Comparison of ENCODE assay signal across 9 cellular contexts in genomic region chr11:65870706-65871681, GRCh38. TPM values are rescaled to one million over a fixed set of nuclear protein-coding genes. Genes with fewer than 3 reads are reported as not detected.
A peak's percentile ranks its signal among the peaks of the same experiment; 100 is the strongest.
DNase-seq lines count a peak whose midpoint lies in the region; ATAC-seq and TF ChIP-seq lines count a peak whose summit lies in the region.
"Had no signal": no experiment of that assay in that cellular context is flagged by ENCODE, and none has a peak within 500 bp of the region (broad histone marks: within the 10 kb centered on the region; RNA-seq: fewer than 3 reads in every experiment).

No MANE protein-coding gene starts in this region.

- intact Hi-C loops in activated T-helper 1 cell treated with anti-CD3 and anti-CD28 coated beads, Interleukin-12 subunit alpha, Interleukin-12 subunit beta, Interleukin-2, Interleukin-4 antibody, amounts not matched to agents 30 ng/mL and 10 ng/mL and 1 ng/mL, durations not matched to agents 14 hours and 24 hours and 36 hours (cut with micrococcal nuclease), result no loop called here
- intact Hi-C loops in natural killer cell (cut with micrococcal nuclease), result no loop called here

- peak overlapping the region; percentile 2 for H3K4me3 Mint-ChIP-seq in activated T-helper 1 cell treated with anti-CD3 and anti-CD28 coated beads, Interleukin-12 subunit alpha, Interleukin-12 subunit beta, Interleukin-2, Interleukin-4 antibody, amounts not matched to agents 30 ng/mL and 10 ng/mL and 1 ng/mL, durations not matched to agents 14 hours and 24 hours and 36 hours
- peak overlapping the region; percentile 33 for H3K4me3 Mint-ChIP-seq in natural killer cell

- DNase-seq in EH (ENCODE audit: low read depth), result peak; percentile 41
- DNase-seq in activated T-helper 1 cell treated with anti-CD3 and anti-CD28 coated beads, Interleukin-12 subunit alpha, Interleukin-12 subunit beta, Interleukin-2, Interleukin-4 antibody, amounts not matched to agents 30 ng/mL and 10 ng/mL and 1 ng/mL, durations not matched to agents 14 hours and 24 hours and 36 hours (ENCODE audit: low spot score), result no peak
- DNase-seq in natural killer cell, result no peak
- no peak for DNase-seq in activated gamma-delta T cell treated with Interleukin-2 at 50 U/mL for 16 hours
- DNase-seq: NCI-H446; stimulated activated CD4-positive, alpha-beta T cell treated with anti-CD3 and anti-CD28 coated beads, Interleukin-2, amount 100 ng/mL, for 24 hours had no signal

- no peak overlapping the region for H3K27ac Mint-ChIP-seq in activated T-helper 1 cell treated with anti-CD3 and anti-CD28 coated beads, Interleukin-12 subunit alpha, Interleukin-12 subunit beta, Interleukin-2, Interleukin-4 antibody, amounts not matched to agents 30 ng/mL and 10 ng/mL and 1 ng/mL, durations not matched to agents 14 hours and 24 hours and 36 hours
- peak overlapping the region; percentile 26 to 65 for H3K27ac Mint-ChIP-seq in natural killer cell

- no peak for TF ChIP-seq CTCF in natural killer cell (IDR thresholded peaks at IDR 0.05)

- peaks cover 16% of the 10 kb centered on the region for H3K4me1 Mint-ChIP-seq in activated T-helper 1 cell treated with anti-CD3 and anti-CD28 coated beads, Interleukin-12 subunit alpha, Interleukin-12 subunit beta, Interleukin-2, Interleukin-4 antibody, amounts not matched to agents 30 ng/mL and 10 ng/mL and 1 ng/mL, durations not matched to agents 14 hours and 24 hours and 36 hours (ENCODE audit: low read depth)
- peaks cover 24 to 34% of the 10 kb centered on the region in 2 donors for H3K4me1 Mint-ChIP-seq in natural killer cell

- H3K36me3 Mint-ChIP-seq in activated T-helper 1 cell treated with anti-CD3 and anti-CD28 coated beads, Interleukin-12 subunit alpha, Interleukin-12 subunit beta, Interleukin-2, Interleukin-4 antibody, amounts not matched to agents 30 ng/mL and 10 ng/mL and 1 ng/mL, durations not matched to agents 14 hours and 24 hours and 36 hours (ENCODE audit: low read depth), result peaks cover 6% of the 10 kb centered on the region
- H3K36me3 Mint-ChIP-seq in natural killer cell, result no peaks in the 10 kb centered on the region

- H3K27me3 Mint-ChIP-seq in activated T-helper 1 cell treated with anti-CD3 and anti-CD28 coated beads, Interleukin-12 subunit alpha, Interleukin-12 subunit beta, Interleukin-2, Interleukin-4 antibody, amounts not matched to agents 30 ng/mL and 10 ng/mL and 1 ng/mL, durations not matched to agents 14 hours and 24 hours and 36 hours (ENCODE audit: insufficient read depth), result peaks cover 1% of the 10 kb centered on the region
- H3K27me3 Mint-ChIP-seq in natural killer cell (ENCODE audit: low read depth in 2 of 2), result no peaks in the 10 kb centered on the region

- no peak for ATAC-seq in natural killer cell
- no peak for ATAC-seq in GM21619 (IDR thresholded peaks at IDR 0.05; ENCODE audit: unreplicated experiment)
- ATAC-seq in GM21717 (IDR thresholded peaks at IDR 0.05; ENCODE audit: unreplicated experiment), result no peak

- H3K9me3 Mint-ChIP-seq in activated T-helper 1 cell treated with anti-CD3 and anti-CD28 coated beads, Interleukin-12 subunit alpha, Interleukin-12 subunit beta, Interleukin-2, Interleukin-4 antibody, amounts not matched to agents 30 ng/mL and 10 ng/mL and 1 ng/mL, durations not matched to agents 14 hours and 24 hours and 36 hours, result no peaks in the 10 kb centered on the region
- H3K9me3 Mint-ChIP-seq in natural killer cell, result no peaks in the 10 kb centered on the region

RNA-seq across cellular contexts. Expression of gene EFEMP2, which starts 1.6 kb away (rescaled TPM):
- total RNA-seq in activated T-helper 1 cell treated with anti-CD3 and anti-CD28 coated beads, Interleukin-12 subunit alpha, Interleukin-12 subunit beta, Interleukin-2, Interleukin-4 antibody, amounts not matched to agents 30 ng/mL and 10 ng/mL and 1 ng/mL, durations not matched to agents 14 hours and 24 hours and 36 hours, result 6.5 and 7.9 TPM in 2 replicates
- 10 to 100 TPM in 1 of 3 donors, 1 to 10 TPM in 2; 6.1 to 13.0 (median 9.8) TPM for total RNA-seq in natural killer cell

RNA-seq across cellular contexts. Expression of gene CTSW, which starts 8.6 kb away (rescaled TPM):
- 5.7 and 7.4 TPM in 2 replicates for total RNA-seq in activated T-helper 1 cell treated with anti-CD3 and anti-CD28 coated beads, Interleukin-12 subunit alpha, Interleukin-12 subunit beta, Interleukin-2, Interleukin-4 antibody, amounts not matched to agents 30 ng/mL and 10 ng/mL and 1 ng/mL, durations not matched to agents 14 hours and 24 hours and 36 hours
- 1,000 to 10,000 TPM in 1 of 3 donors, 100 to 1,000 TPM in 2; 765 to 1,016 (median 976) TPM for total RNA-seq in natural killer cell
- total RNA-seq: cerebellum had no signal

RNA-seq across cellular contexts. Expression of gene MUS81, which starts 10.8 kb away (rescaled TPM):
- total RNA-seq in activated T-helper 1 cell treated with anti-CD3 and anti-CD28 coated beads, Interleukin-12 subunit alpha, Interleukin-12 subunit beta, Interleukin-2, Interleukin-4 antibody, amounts not matched to agents 30 ng/mL and 10 ng/mL and 1 ng/mL, durations not matched to agents 14 hours and 24 hours and 36 hours, result 77.7 and 79.6 TPM in 2 replicates
- 10 to 100 TPM; 71.6 to 93.4 (median 73.6) TPM for total RNA-seq in natural killer cell

RNA-seq across cellular contexts. Expression of gene CFL1, which starts 13.0 kb away (rescaled TPM):
- total RNA-seq in activated T-helper 1 cell treated with anti-CD3 and anti-CD28 coated beads, Interleukin-12 subunit alpha, Interleukin-12 subunit beta, Interleukin-2, Interleukin-4 antibody, amounts not matched to agents 30 ng/mL and 10 ng/mL and 1 ng/mL, durations not matched to agents 14 hours and 24 hours and 36 hours, result 1,020 and 1,061 TPM in 2 replicates
- 1,000 to 10,000 TPM; 1,035 to 1,220 (median 1,095) TPM for total RNA-seq in natural killer cell

RNA-seq across cellular contexts. Expression of gene FIBP, which starts 17.3 kb away (rescaled TPM):
- total RNA-seq in activated T-helper 1 cell treated with anti-CD3 and anti-CD28 coated beads, Interleukin-12 subunit alpha, Interleukin-12 subunit beta, Interleukin-2, Interleukin-4 antibody, amounts not matched to agents 30 ng/mL and 10 ng/mL and 1 ng/mL, durations not matched to agents 14 hours and 24 hours and 36 hours, result 86.8 and 93.2 TPM in 2 replicates
- 10 to 100 TPM; 36.5 to 47.9 (median 45.7) TPM for total RNA-seq in natural killer cell

Comparison
In these comparisons a context has a peak if more than half of its experiments do, and no peak if none do; other contexts are left out.
1. RNA of gene CTSW, which starts 8.6 kb away (total RNA-seq): 765 to 1,016 TPM in natural killer cell; 5.7 to 7.4 TPM in activated T-helper 1 cell treated with anti-CD3 and anti-CD28 coated beads, Interleukin-12 subunit alpha, Interleukin-12 subunit beta, Interleukin-2, Interleukin-4 antibody, amounts not matched to agents 30 ng/mL and 10 ng/mL and 1 ng/mL, durations not matched to agents 14 hours and 24 hours and 36 hours; every median in the first group is over 10 times any median in the second.